Comparison of ENCODE assay signal across 9 cellular contexts in genomic region chr20:56554869-56555268, GRCh38. TPM values are rescaled to one million over a fixed set of nuclear protein-coding genes. Genes with fewer than 3 reads are reported as not detected.
DNase-seq lines count a peak whose midpoint lies in the region; ATAC-seq and TF ChIP-seq lines count a peak whose summit lies in the region.
"Had no signal": no experiment of that assay in that cellular context is flagged by ENCODE, and none has a peak within 500 bp of the region (broad histone marks: within the 10 kb centered on the region; RNA-seq: fewer than 3 reads in every experiment).

No MANE protein-coding gene starts in this region.

- no peak overlapping the region for H3K4me3 Mint-ChIP-seq in osteocyte (ENCODE audit: unreplicated experiment)

- DNase-seq in AG10803 (ENCODE audit: low read depth): peak; percentile 98
- peak; percentile 99 for DNase-seq in MV-4-11 (lab: John Stamatoyannopoulos, UW)
- DNase-seq in SKM-1 (lab: John Stamatoyannopoulos, UW; ENCODE audit: unreplicated experiment): peak; percentile 53
- peak; percentile 95 to 98 for DNase-seq in fibroblast of lung (ENCODE audit: low read depth in 2 of 2)
- no peak for DNase-seq in osteocyte (ENCODE audit: extremely low spot score, unreplicated experiment)
- DNase-seq in activated CD4-positive, alpha-beta T cell treated with anti-CD3 and anti-CD28 coated beads, Interleukin-2, amount 50 U/mL, for 4 hours: no peak

- peak; percentile 46 for TF ChIP-seq CTCF in AG10803 (conservative IDR thresholded peaks at IDR 0.05; ENCODE audit: low read length)
- peak in 1 of 2 donors; percentile 17 for TF ChIP-seq CTCF in fibroblast of lung (conservative IDR thresholded peaks at IDR 0.05 in 1 of 2, IDR thresholded peaks at IDR 0.05 in 1 of 2; ENCODE audit: low read depth in 1 of 2, low read length in 2 of 2)
- TF ChIP-seq CTCF in osteocyte (IDR thresholded peaks at IDR 0.05): no peak

- H3K4me3 ChIP-seq in AG10803 (ENCODE audit: low read length) (no peak overlapping the region; the same call in 1 of the 2 replicates), fibroblast of lung (replicated peaks in 1 of 4; ENCODE audit: control extremely low read depth in 1 of 4, insufficient read depth in 1 of 4, low read depth in 3 of 4, low read length in 4 of 4) (no peak overlapping the region)

- ATAC-seq in GM18508 (IDR thresholded peaks at IDR 0.05; ENCODE audit: insufficient read depth, unreplicated experiment) (peak; percentile 92), HG02763 (IDR thresholded peaks at IDR 0.05; ENCODE audit: unreplicated experiment) (peak; percentile 86)

- no peaks in the 10 kb centered on the region for H3K27me3 ChIP-seq in fibroblast of lung (ENCODE audit: control insufficient read depth, insufficient read depth, low read length)

- H4K20me1 ChIP-seq in fibroblast of lung (ENCODE audit: control insufficient read depth, extremely low read depth, insufficient read depth, low read length): no peaks in the 10 kb centered on the region

- peak overlapping the region; percentile 44 for H3K4me2 ChIP-seq in fibroblast of lung (ENCODE audit: extremely low read depth, insufficient read depth, low read length)

- no peaks in the 10 kb centered on the region for H3K9me3 ChIP-seq in fibroblast of lung (ENCODE audit: control insufficient read depth, insufficient read depth, low read depth, low read length)

- no peak overlapping the region for H3K27ac ChIP-seq in fibroblast of lung (ENCODE audit: insufficient read depth, low read length)
- H3K27ac ChIP-seq: parathyroid adenoma had no signal

- H3K9me3 Mint-ChIP-seq in osteocyte (ENCODE audit: unreplicated experiment): no peaks in the 10 kb centered on the region

- no peak overlapping the region for H2AFZ ChIP-seq in fibroblast of lung (ENCODE audit: low read length)
- H2AFZ ChIP-seq: parathyroid adenoma had no signal

- peaks cover 12% of the 10 kb centered on the region for H3K4me1 Mint-ChIP-seq in osteocyte (ENCODE audit: unreplicated experiment)

- H3K27ac Mint-ChIP-seq in osteocyte (ENCODE audit: unreplicated experiment): peak overlapping the region; percentile 77

- H3K4me1 ChIP-seq in fibroblast of lung (ENCODE audit: control insufficient read depth, extremely low read depth, insufficient read depth, low read length): no peaks in the 10 kb centered on the region
- H3K4me1 ChIP-seq: parathyroid adenoma had no signal

- no peaks in the 10 kb centered on the region for H3K36me3 ChIP-seq in fibroblast of lung (ENCODE audit: control insufficient read depth, insufficient read depth, low read length)

- no peak overlapping the region for H3K9ac ChIP-seq in fibroblast of lung (ENCODE audit: insufficient read depth, low read length)
- H3K9ac ChIP-seq: parathyroid adenoma had no signal

- no peaks in the 10 kb centered on the region for H3K36me3 Mint-ChIP-seq in osteocyte (ENCODE audit: unreplicated experiment)

- H3K27me3 Mint-ChIP-seq in osteocyte (ENCODE audit: unreplicated experiment): peaks cover 4% of the 10 kb centered on the region

- no peaks in the 10 kb centered on the region for H3K79me2 ChIP-seq in fibroblast of lung (ENCODE audit: control insufficient read depth, insufficient read depth, low read length)
- H3K79me2 ChIP-seq: parathyroid adenoma had no signal

RNA-seq across cellular contexts. Expression of gene FAM209B, which starts 21.8 kb away (rescaled TPM):
- total RNA-seq in fibroblast of lung (not detected in 2 replicates), osteocyte (0.55 TPM in 1 of 2 replicates, not detected in the other)
- polyA plus RNA-seq in fibroblast of lung: 0.17 and 0.18 TPM in 2 replicates
- 0.21 and 0.24 TPM in 2 replicates for polyA plus RNA-seq in fibroblast of lung (2012)
- polyA minus RNA-seq in fibroblast of lung (ENCODE audit: low replicate concordance): not detected in 2 replicates

RNA-seq across cellular contexts. Expression of gene FAM209A, which starts 30.3 kb away (rescaled TPM):
- total RNA-seq in fibroblast of lung: not detected in 2 replicates
- 0.07 TPM in 1 of 2 replicates, not detected in the other for polyA plus RNA-seq in fibroblast of lung
- 0.15 TPM in 1 of 2 replicates, not detected in the other for polyA plus RNA-seq in fibroblast of lung (2012)
- not detected in 2 replicates for polyA minus RNA-seq in fibroblast of lung (ENCODE audit: low replicate concordance)
- 0.42 and 1.0 TPM in 2 replicates for total RNA-seq in osteocyte

Comparison
In these comparisons a context has a peak if more than half of its experiments do, and no peak if none do; other contexts are left out.
1. DNase-seq: peak in AG10803 (single experiment), MV-4-11 (single experiment), SKM-1 (single experiment) and fibroblast of lung (2 of 2); none in osteocyte (single experiment) and activated CD4-positive, alpha-beta T cell treated with anti-CD3 and anti-CD28 coated beads, Interleukin-2, amount 50 U/mL, for 4 hours (0 of 2).